ENCODE assay signal across 10 cellular contexts in the genomic region with DNA sequence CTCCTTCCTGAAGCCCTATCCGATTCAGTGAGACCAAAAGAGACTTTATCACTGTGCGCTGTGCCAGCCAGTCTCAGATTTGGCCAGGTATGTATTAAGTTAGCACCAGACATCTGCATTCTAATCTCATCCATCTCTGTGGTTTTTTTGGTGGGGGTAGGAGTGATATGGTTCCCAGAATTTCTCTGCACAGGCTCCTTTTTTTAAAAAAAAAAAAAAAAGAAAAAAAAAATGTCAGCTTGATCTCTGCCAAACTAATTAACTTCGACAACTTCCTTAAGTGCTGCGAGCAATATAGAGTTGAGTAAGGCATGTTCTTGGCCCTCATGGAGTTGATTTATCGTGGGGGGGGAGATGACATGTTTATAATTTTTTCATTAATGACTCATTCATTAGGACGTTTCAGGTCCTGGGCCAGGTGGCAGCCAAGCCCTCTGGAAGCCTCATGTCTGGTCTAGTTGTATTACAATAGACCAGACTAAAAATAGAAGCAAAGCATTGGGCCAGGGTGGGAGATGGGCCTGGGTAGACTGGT. TPM values are rescaled to one million over a fixed set of nuclear protein-coding genes. Genes with fewer than 3 reads are reported as not detected.
DNase-seq lines count a peak whose midpoint lies in the region; ATAC-seq and TF ChIP-seq lines count a peak whose summit lies in the region.
"Had no signal": no experiment of that assay in that cellular context is flagged by ENCODE, and none has a peak within 500 bp of the region (broad histone marks: within the 10 kb centered on the region; RNA-seq: fewer than 3 reads in every experiment).

No MANE protein-coding gene starts in this region.

- CTCF ChIA-PET in CD4-positive, alpha-beta memory T cell (lab: Charles Lee; ENCODE audit: partially characterized antibody), result interaction anchor here (0.9 to 11.5 kb wide), 3 partner anchors 15 to 47 kb away, joined by 3 to 112 read pairs (median 3); a partner anchor contains a TSS

- H3K9me3 ChIP-seq in CD4-positive, alpha-beta memory T cell (ENCODE audit: control insufficient read depth in 1 of 2, low read length in 2 of 2), result no peaks in the 10 kb centered on the region
- no peaks in the 10 kb centered on the region for H3K9me3 ChIP-seq in parathyroid adenoma (ENCODE audit: control insufficient read depth, low read length)

- POLR2A ChIA-PET in CD4-positive, alpha-beta memory T cell (lab: Charles Lee; ENCODE audit: partially characterized antibody), result interaction anchor here (0.7 to 0.8 kb wide), 2 partner anchors 12 to 143 kb away, joined by 3 to 4 read pairs; no protein-coding TSS in a partner anchor

- peak overlapping the region; percentile 55 to 92 (median 81) for H3K27ac Mint-ChIP-seq in CD4-positive, alpha-beta memory T cell
- H3K27ac Mint-ChIP-seq in effector memory CD8-positive, alpha-beta T cell, result peak overlapping the region; percentile 61 to 76

- no peak for ATAC-seq in effector memory CD8-positive, alpha-beta T cell (replicated peaks)
- ATAC-seq in left lobe of liver, result no peak
- ATAC-seq: K562 had no signal

- no peak overlapping the region for H3K4me2 ChIP-seq in parathyroid adenoma (ENCODE audit: low read length)

- intact Hi-C loops in CD4-positive, alpha-beta memory T cell (cut with micrococcal nuclease), result no loop called here

- peaks cover 0 to 4% (median 0%) of the 10 kb centered on the region in 8 donors for H3K9me3 Mint-ChIP-seq in CD4-positive, alpha-beta memory T cell
- no peaks in the 10 kb centered on the region for H3K9me3 Mint-ChIP-seq in effector memory CD8-positive, alpha-beta T cell

- H3K27me3 Mint-ChIP-seq in CD4-positive, alpha-beta memory T cell, result no peaks in the 10 kb centered on the region
- no peaks in the 10 kb centered on the region for H3K27me3 Mint-ChIP-seq in effector memory CD8-positive, alpha-beta T cell

- H3K4me3 Mint-ChIP-seq in CD4-positive, alpha-beta memory T cell, result peak overlapping the region in 7 of 8 donors; percentile 48 to 82 (median 60)
- H3K4me3 Mint-ChIP-seq in effector memory CD8-positive, alpha-beta T cell, result no peak overlapping the region

- peak in 3 of 5 donors; percentile 32 to 33 (median 32) for DNase-seq in CD4-positive, alpha-beta memory T cell
- peak; percentile 63 to 80 for DNase-seq in NCI-H524 (lab: John Stamatoyannopoulos, UW)
- DNase-seq in effector memory CD8-positive, alpha-beta T cell, result no peak
- no peak for DNase-seq in stimulated activated naive CD4-positive, alpha-beta T cell treated with Interleukin-2 at 50 U/mL for 16 hours (lab: John Stamatoyannopoulos, UW)
- DNase-seq in NCI-H526 (lab: John Stamatoyannopoulos, UW), result no peak
- DNase-seq in left lobe of liver (ENCODE audit: low spot score), result no peak
- no peak for DNase-seq in pons (ENCODE audit: low spot score)
- DNase-seq: amniotic stem cell had no signal

- peaks cover 96% of the 10 kb centered on the region for H3K4me1 ChIP-seq in CD4-positive, alpha-beta memory T cell (ENCODE audit: insufficient read depth, low read length)
- H3K4me1 ChIP-seq in parathyroid adenoma, result peaks cover 10% of the 10 kb centered on the region

- no peak overlapping the region for H3K27ac ChIP-seq in CD4-positive, alpha-beta memory T cell (ENCODE audit: low read depth, low read length)
- peak overlapping the region; percentile 53 for H3K27ac ChIP-seq in parathyroid adenoma

- no peak overlapping the region for H3K4me3 ChIP-seq in CD4-positive, alpha-beta memory T cell (ENCODE audit: low read length in 2 of 2)
- H3K4me3 ChIP-seq in parathyroid adenoma (ENCODE audit: low read depth, low read length), result no peak overlapping the region
- H3K4me3 ChIP-seq: K562 had no signal

- H2AFZ ChIP-seq in parathyroid adenoma, result no peak overlapping the region

- H3K79me2 ChIP-seq in parathyroid adenoma, result peaks cover 19% of the 10 kb centered on the region

- no peaks in the 10 kb centered on the region for H3K27me3 ChIP-seq in CD4-positive, alpha-beta memory T cell (ENCODE audit: insufficient read depth, low read length)
- H3K27me3 ChIP-seq in parathyroid adenoma (ENCODE audit: control insufficient read depth, insufficient read depth, low read length), result no peaks in the 10 kb centered on the region

- peaks cover 0 to 6% of the 10 kb centered on the region in 2 donors for H3K36me3 Mint-ChIP-seq in CD4-positive, alpha-beta memory T cell
- H3K36me3 Mint-ChIP-seq in effector memory CD8-positive, alpha-beta T cell (ENCODE audit: insufficient read depth), result peaks cover 5% of the 10 kb centered on the region

- H3K4me1 Mint-ChIP-seq in CD4-positive, alpha-beta memory T cell, result peaks cover 66 to 93% (median 80%) of the 10 kb centered on the region in 4 donors
- H3K4me1 Mint-ChIP-seq in effector memory CD8-positive, alpha-beta T cell (ENCODE audit: low read depth in 2 of 2), result peaks cover 62 to 66% of the 10 kb centered on the region in 2 donors

- H3K36me3 ChIP-seq in CD4-positive, alpha-beta memory T cell (ENCODE audit: insufficient read depth, low read length), result no peaks in the 10 kb centered on the region
- no peaks in the 10 kb centered on the region for H3K36me3 ChIP-seq in parathyroid adenoma (ENCODE audit: control insufficient read depth, insufficient read depth, low read length)

- no peak overlapping the region for H3K9ac ChIP-seq in parathyroid adenoma

- no peak for TF ChIP-seq CTCF in parathyroid adenoma (IDR thresholded peaks at IDR 0.05)

RNA-seq across cellular contexts. Expression of a gene that starts 12.9 kb away (rescaled TPM):
- total RNA-seq in CD4-positive, alpha-beta memory T cell, result 10 to 100 TPM; 30.9 to 31.5 TPM
- polyA plus RNA-seq in CD4-positive, alpha-beta memory T cell, result 10 to 100 TPM; 32.4 to 61.3 TPM
- 3.4 TPM for total RNA-seq in left lobe of liver

Comparison
In these comparisons a context has a peak if more than half of its experiments do, and no peak if none do; other contexts are left out.
1. DNase-seq: peak in CD4-positive, alpha-beta memory T cell (3 of 5) and NCI-H524 (2 of 2); none in effector memory CD8-positive, alpha-beta T cell (0 of 3), stimulated activated naive CD4-positive, alpha-beta T cell treated with Interleukin-2 at 50 U/mL for 16 hours (single experiment), NCI-H526 (0 of 2), left lobe of liver (single experiment) and pons (single experiment).
2. H3K4me3 Mint-ChIP-seq: peak in CD4-positive, alpha-beta memory T cell (7 of 8); none in effector memory CD8-positive, alpha-beta T cell (0 of 2).